34 cellular contexts compared by ENCODE assay signal in genomic region chr17:36707904-36708303, GRCh38.
"Had no signal": no experiment of that assay in that cellular context is flagged by ENCODE, and none has a peak within 500 bp of the region (broad histone marks: within the 10 kb centered on the region; RNA-seq: fewer than 3 reads in every experiment).

No MANE protein-coding gene starts in this region.

- DNase-seq: Karpas-422, Kasumi-1, MG63, MM.1S, MV-4-11, NCI-H1048, NCI-H1092, NCI-H1092 treated with DMSO at 0.1 percent for 48 hours, NCI-H1105, NCI-H1105 treated with DMSO at 0.1 percent for 48 hours, NCI-H1417, NCI-H1417 treated with DMSO at 0.1 percent for 48 hours, NCI-H1436, NCI-H1436 treated with DMSO at 0.1 percent for 48 hours, NCI-H146, NCI-H1694, NCI-H1694 treated with DMSO at 0.1 percent for 48 hours, NCI-H187, NCI-H187 treated with DMSO at 0.1 percent for 48 hours, NCI-H1930, NCI-H2029, NCI-H2029 treated with DMSO at 0.1 percent for 48 hours, NCI-H2081 treated with DMSO at 0.1 percent for 48 hours, NCI-H2107, NCI-H2171, NCI-H2171 treated with DMSO at 0.1 percent for 48 hours, NCI-H2227 treated with DMSO at 0.1 percent for 48 hours, NCI-H226, NCI-H345, NCI-H446, NCI-H446 treated with DMSO at 0.1 percent for 48 hours, NCI-H510A, NCI-H510A treated with DMSO at 0.1 percent for 48 hours, NCI-H524 had no signal

- H3K4me3 ChIP-seq: MG63 had no signal
